Comparison of ENCODE assay signal across 8 cellular contexts in the genomic region with DNA sequence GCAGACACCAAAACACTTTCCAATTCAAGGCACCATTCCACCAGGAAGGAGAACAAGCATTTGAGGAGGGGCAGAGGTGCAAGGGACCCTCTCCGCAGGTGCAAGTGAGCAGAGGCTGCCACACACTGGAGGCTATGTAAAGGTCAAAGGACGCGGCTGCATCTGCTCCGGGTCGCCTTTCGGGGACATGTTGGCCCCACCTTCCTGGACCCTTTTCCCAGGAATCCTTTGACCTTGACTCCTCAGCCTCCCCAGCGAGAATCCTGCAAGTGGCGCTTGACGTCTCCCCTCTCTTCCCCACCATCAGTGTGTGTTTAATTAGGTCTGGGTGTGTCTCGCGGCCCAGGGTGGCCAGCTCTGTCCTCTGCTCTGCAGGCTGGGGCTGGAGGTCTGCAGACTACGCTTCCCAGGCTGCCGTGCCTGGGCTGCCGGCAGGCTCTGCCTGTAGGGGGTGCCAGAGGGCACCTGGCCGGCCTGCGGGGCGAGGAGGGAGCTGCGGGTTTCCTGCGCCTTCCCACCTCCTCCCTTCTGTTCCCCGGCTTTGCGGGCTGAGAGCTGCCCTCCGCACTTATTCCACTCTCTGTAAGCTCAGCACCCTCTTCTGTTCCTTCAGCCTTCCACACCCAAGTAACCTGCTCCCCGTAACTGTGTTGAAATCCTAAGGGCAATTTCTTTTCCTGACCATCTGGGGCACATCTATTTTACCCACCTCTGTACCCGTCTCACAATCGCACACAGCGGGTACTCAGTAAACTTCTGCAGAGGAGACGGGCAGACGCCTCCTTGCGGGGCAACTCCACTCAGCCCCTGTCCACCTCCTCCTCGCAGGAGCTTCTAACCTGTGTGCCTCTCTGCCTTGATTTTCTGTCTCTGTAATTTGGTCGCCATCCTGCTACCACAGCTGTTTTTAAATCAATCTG.
DNase-seq lines count a peak whose midpoint lies in the region; ATAC-seq and TF ChIP-seq lines count a peak whose summit lies in the region.

No MANE protein-coding gene starts in this region.

- no peaks in the 10 kb centered on the region for H3K9me2 ChIP-seq in hepatocyte (replicated peaks; ENCODE audit: insufficient read depth)

- H3K4me2 ChIP-seq in hepatocyte (peak overlapping the region; percentile 75), smooth muscle cell (peak overlapping the region; percentile 45)

- H3K4me1 ChIP-seq in adipocyte (ENCODE audit: control insufficient read depth, insufficient read depth, low read length) (no peaks in the 10 kb centered on the region), hepatocyte (ENCODE audit: insufficient read depth) (no peaks in the 10 kb centered on the region), smooth muscle cell (ENCODE audit: low read depth) (no peaks in the 10 kb centered on the region)

- H3K79me2 ChIP-seq in hepatocyte (no peaks in the 10 kb centered on the region), smooth muscle cell (ENCODE audit: low read depth) (no peaks in the 10 kb centered on the region)

- H4K20me1 ChIP-seq in hepatocyte (ENCODE audit: insufficient read depth, poor library complexity, severe bottlenecking) (no peaks in the 10 kb centered on the region), smooth muscle cell (ENCODE audit: low read depth) (no peaks in the 10 kb centered on the region)

- H3K9ac ChIP-seq in adipocyte (ENCODE audit: low read length) (no peak overlapping the region), smooth muscle cell (ENCODE audit: low read depth) (no peak overlapping the region)

- peak; percentile 72 for DNase-seq in NCI-H82 (lab: John Stamatoyannopoulos, UW)
- no peak for DNase-seq in NCI-H82 treated with DMSO at 0.1 percent for 48 hours (lab: John Stamatoyannopoulos, UW; ENCODE audit: unreplicated experiment)
- peak; percentile 8 to 14 for DNase-seq in HL-60 (ENCODE audit: low read depth in 1 of 2, low spot score in 1 of 2)
- peak; percentile 60 for DNase-seq in adipocyte (ENCODE audit: low read depth)
- DNase-seq in hepatocyte (ENCODE audit: low spot score) = peak; percentile 81
- DNase-seq in smooth muscle cell (lab: John Stamatoyannopoulos, UW; ENCODE audit: unreplicated experiment) = peak; percentile 8

- H2AFZ ChIP-seq in hepatocyte = peak overlapping the region; percentile 74
- no peak overlapping the region for H2AFZ ChIP-seq in smooth muscle cell (ENCODE audit: low read depth)

- TF ChIP-seq CTCF in HL-60 (IDR thresholded peaks at IDR 0.05; ENCODE audit: insufficient read depth, low read length) (peak; percentile 81), hepatocyte (IDR thresholded peaks at IDR 0.05; ENCODE audit: poor library complexity) (peak; percentile 78), smooth muscle cell (IDR thresholded peaks at IDR 0.05; ENCODE audit: borderline replicate concordance, insufficient read depth, poor library complexity, severe bottlenecking) (peak; percentile 69)

- H3K4me3 ChIP-seq in HL-60 (replicated peaks; ENCODE audit: insufficient read depth, low read length) (no peak overlapping the region), adipocyte (ENCODE audit: low read length) (no peak overlapping the region), hepatocyte (no peak overlapping the region), smooth muscle cell (peak overlapping the region; percentile 20)

- ATAC-seq in SK-N-SH treated with all-trans-retinoic acid at 6 μM for 48 hours = peak; percentile 94
- ATAC-seq in GM18502 (IDR thresholded peaks at IDR 0.05; ENCODE audit: poor library complexity, unreplicated experiment) = no peak

- H3K27ac ChIP-seq in HL-60 (replicated peaks) = no peak overlapping the region
- H3K27ac ChIP-seq in hepatocyte = no peak overlapping the region
- H3K27ac ChIP-seq in smooth muscle cell (ENCODE audit: low read depth) = no peak overlapping the region

- H3K36me3 ChIP-seq in adipocyte (ENCODE audit: control insufficient read depth, insufficient read depth, low read length, severe bottlenecking) = no peaks in the 10 kb centered on the region
- H3K36me3 ChIP-seq in hepatocyte (replicated peaks; ENCODE audit: insufficient read depth, low read depth) = no peaks in the 10 kb centered on the region
- no peaks in the 10 kb centered on the region for H3K36me3 ChIP-seq in smooth muscle cell (ENCODE audit: low read depth)

- no peaks in the 10 kb centered on the region for H3K9me3 ChIP-seq in adipocyte (ENCODE audit: control insufficient read depth, low read length)
- no peaks in the 10 kb centered on the region for H3K9me3 ChIP-seq in hepatocyte (ENCODE audit: low read depth)
- no peaks in the 10 kb centered on the region for H3K9me3 ChIP-seq in smooth muscle cell (replicated peaks; ENCODE audit: low read depth)

- no peaks in the 10 kb centered on the region for H3K27me3 ChIP-seq in HL-60 (ENCODE audit: insufficient read depth, poor library complexity, severe bottlenecking)
- H3K27me3 ChIP-seq in adipocyte (replicated peaks; ENCODE audit: control insufficient read depth, insufficient read depth, low read length) = peaks cover 27% of the 10 kb centered on the region
- H3K27me3 ChIP-seq in hepatocyte = no peaks in the 10 kb centered on the region
- H3K27me3 ChIP-seq in smooth muscle cell (ENCODE audit: low read depth) = no peaks in the 10 kb centered on the region

- H3F3A ChIP-seq in smooth muscle cell (ENCODE audit: low read depth) = no peaks in the 10 kb centered on the region

- 14% methylated on average over 31 of the region's 31 CpGs for WGBS in hepatocyte (ENCODE audit: low lambda C conversion rate, missing lambda C conversion rate)
- WGBS in smooth muscle cell (ENCODE audit: low lambda C conversion rate) = 24% methylated on average over 31 of the region's 31 CpGs

TF ChIP-seq in SK-N-SH treated with all-trans-retinoic acid at 6 μM for 48 hours, 23 proteins besides CTCF, POLR2A, EP300 and RAD21:
- TF ChIP-seq CSDC2 (CRISPR knock-in tag; IDR thresholded peaks at IDR 0.05) (no peak), ZNF70 (CRISPR knock-in tag; IDR thresholded peaks at IDR 0.05) (0 out of 2 replicates have a peak, but pooled peaks have one; percentile 25), ISL1 (CRISPR knock-in tag; IDR thresholded peaks at IDR 0.05) (no peak)
